ENCODE assay signal across 14 cellular contexts in the genomic region with DNA sequence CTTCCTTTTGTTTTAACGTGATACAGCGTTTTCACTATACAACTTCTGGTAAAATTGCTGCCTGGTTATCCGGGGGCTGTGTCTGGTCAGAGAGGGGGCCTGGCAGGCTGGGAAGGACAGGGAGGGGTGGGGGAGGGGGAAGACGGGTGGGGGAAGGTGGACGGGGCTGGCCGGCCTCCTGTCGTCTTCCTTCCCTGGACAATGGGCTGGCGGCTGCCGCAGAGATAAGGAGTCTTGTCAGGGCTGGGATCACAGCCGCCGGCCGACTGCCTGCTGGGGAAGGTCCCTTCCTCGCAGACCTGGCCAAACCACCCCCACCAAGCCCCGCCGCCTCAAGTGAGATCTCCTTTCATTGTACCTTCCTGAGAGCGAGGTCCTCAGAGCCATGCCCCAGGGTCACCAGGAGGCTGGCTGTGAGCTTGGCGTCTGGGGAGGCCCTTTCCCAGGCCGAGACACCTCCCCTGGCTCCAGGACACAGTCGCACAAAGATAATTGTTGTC. TPM values are rescaled to one million over a fixed set of nuclear protein-coding genes. Genes with fewer than 3 reads are reported as not detected.
DNase-seq lines count a peak whose midpoint lies in the region; ATAC-seq and TF ChIP-seq lines count a peak whose summit lies in the region.
"Had no signal": no experiment of that assay in that cellular context is flagged by ENCODE, and none has a peak within 500 bp of the region (broad histone marks: within the 10 kb centered on the region; RNA-seq: fewer than 3 reads in every experiment).

No MANE protein-coding gene starts in this region.

- TF ChIP-seq CTCF in HEK293 (tag by site-specific recombination; IDR thresholded peaks at IDR 0.05), result no peak

- no peak overlapping the region for H3K9ac ChIP-seq in skeletal muscle tissue (ENCODE audit: low read depth in 1 of 3, low read length in 3 of 3)

- CTCF ChIA-PET in HEK293 (lab: Yijun Ruan, JAX), result interaction anchor here (0.5 to 0.6 kb wide), 2 partner anchors 80 to 146 kb away, joined by 3 read pairs; no protein-coding TSS in a partner anchor

- POLR2A ChIA-PET in HEK293 (lab: Yijun Ruan, JAX), result interaction anchor here (0.6 kb wide), 1 partner anchor 28 kb away, joined by 3 read pairs; no protein-coding TSS in a partner anchor

- H3K4me3 ChIP-seq in HEK293 (ENCODE audit: low read depth, low read length), result no peak overlapping the region
- H3K4me3 ChIP-seq in skeletal muscle tissue (ENCODE audit: low read length in 3 of 3), result no peak overlapping the region

- H3K36me3 Mint-ChIP-seq in dendritic cell treated with granulocyte-macrophage colony-stimulating factor and Interleukin-4, amounts not matched to agents 40 ng/mL and 50 ng/mL, for 4 days (ENCODE audit: low read depth), result no peaks in the 10 kb centered on the region
- H3K36me3 Mint-ChIP-seq: naive B cell, T-cell had no signal

- peaks cover 28% of the 10 kb centered on the region for H3K4me1 Mint-ChIP-seq in dendritic cell treated with granulocyte-macrophage colony-stimulating factor and Interleukin-4, amounts not matched to agents 40 ng/mL and 50 ng/mL, for 4 days (ENCODE audit: low read depth)

- intact Hi-C loops in dendritic cell treated with granulocyte-macrophage colony-stimulating factor and Interleukin-4, amounts not matched to agents 40 ng/mL and 50 ng/mL, for 4 days (cut with micrococcal nuclease), result no loop called here

- DNase-seq in iPS-NIHi11 (ENCODE audit: low spot score), result peak; percentile 64
- no peak for DNase-seq in DMS 273 (lab: John Stamatoyannopoulos, UW; ENCODE audit: unreplicated experiment)
- no peak for DNase-seq in GM19238 (ENCODE audit: insufficient read length, low spot score)
- DNase-seq: activated CD8-positive, alpha-beta memory T cell treated with anti-CD3 and anti-CD28 coated beads, Interleukin-2, amount 50 U/mL, for 48 hours; Calu3; naive B cell; NCI-H526; stimulated activated CD4-positive, alpha-beta T cell treated with anti-CD3 and anti-CD28 coated beads, Interleukin-2, amount 100 ng/mL, for 24 hours; T-cell had no signal

- H3K9me3 Mint-ChIP-seq in dendritic cell treated with granulocyte-macrophage colony-stimulating factor and Interleukin-4, amounts not matched to agents 40 ng/mL and 50 ng/mL, for 4 days, result no peaks in the 10 kb centered on the region
- H3K9me3 Mint-ChIP-seq: naive B cell, T-cell had no signal

- H3K27me3 Mint-ChIP-seq in dendritic cell treated with granulocyte-macrophage colony-stimulating factor and Interleukin-4, amounts not matched to agents 40 ng/mL and 50 ng/mL, for 4 days, result peaks cover 27% of the 10 kb centered on the region

- no peak overlapping the region for H3K27ac ChIP-seq in HEK293 (ENCODE audit: extremely low read depth, low read depth, low read length)
- peak overlapping the region; percentile 15 for H3K27ac ChIP-seq in skeletal muscle tissue (ENCODE audit: low read depth, low read length)

- H3K4me1 ChIP-seq in HEK293 (ENCODE audit: control insufficient read depth, insufficient read depth, low read length) (peaks cover 4% of the 10 kb centered on the region), skeletal muscle tissue (ENCODE audit: control insufficient read depth in 3 of 3, insufficient read depth in 3 of 3, low read length in 3 of 3) (peaks cover 5 to 11% (median 9%) of the 10 kb centered on the region in 3 donors)

- peaks cover 0 to 5% (median 3%) of the 10 kb centered on the region in 3 donors for H3K27me3 ChIP-seq in skeletal muscle tissue (ENCODE audit: control insufficient read depth in 3 of 3, insufficient read depth in 3 of 3, low read length in 3 of 3)

- H3K36me3 ChIP-seq in HEK293 (ENCODE audit: control insufficient read depth in 2 of 2, insufficient read depth in 1 of 2, low read length in 2 of 2), result no peaks in the 10 kb centered on the region
- H3K36me3 ChIP-seq in skeletal muscle tissue (ENCODE audit: control insufficient read depth in 3 of 3, insufficient read depth in 3 of 3, low read length in 3 of 3), result no peaks in the 10 kb centered on the region

- H3K27ac Mint-ChIP-seq in dendritic cell treated with granulocyte-macrophage colony-stimulating factor and Interleukin-4, amounts not matched to agents 40 ng/mL and 50 ng/mL, for 4 days, result peak overlapping the region; percentile 82
- H3K27ac Mint-ChIP-seq: T-cell had no signal

- no peak for ATAC-seq in HG03025 (IDR thresholded peaks at IDR 0.05; ENCODE audit: low FRiP score, unreplicated experiment)
- ATAC-seq in GM21447 (IDR thresholded peaks at IDR 0.05; ENCODE audit: unreplicated experiment), result no peak
- ATAC-seq: T-cell had no signal

- H3K9me3 ChIP-seq in HEK293 (ENCODE audit: control insufficient read depth, insufficient read depth, low read depth, low read length) (no peaks in the 10 kb centered on the region), skeletal muscle tissue (ENCODE audit: control insufficient read depth in 3 of 3, low read length in 3 of 3) (no peaks in the 10 kb centered on the region)

- H3K4me3 Mint-ChIP-seq in dendritic cell treated with granulocyte-macrophage colony-stimulating factor and Interleukin-4, amounts not matched to agents 40 ng/mL and 50 ng/mL, for 4 days, result peak overlapping the region; percentile 44
- H3K4me3 Mint-ChIP-seq: T-cell had no signal

TF ChIP-seq in HEK293, 187 proteins besides CTCF, POLR2A, EP300 and RAD21:
- TF ChIP-seq, protein P1, sequence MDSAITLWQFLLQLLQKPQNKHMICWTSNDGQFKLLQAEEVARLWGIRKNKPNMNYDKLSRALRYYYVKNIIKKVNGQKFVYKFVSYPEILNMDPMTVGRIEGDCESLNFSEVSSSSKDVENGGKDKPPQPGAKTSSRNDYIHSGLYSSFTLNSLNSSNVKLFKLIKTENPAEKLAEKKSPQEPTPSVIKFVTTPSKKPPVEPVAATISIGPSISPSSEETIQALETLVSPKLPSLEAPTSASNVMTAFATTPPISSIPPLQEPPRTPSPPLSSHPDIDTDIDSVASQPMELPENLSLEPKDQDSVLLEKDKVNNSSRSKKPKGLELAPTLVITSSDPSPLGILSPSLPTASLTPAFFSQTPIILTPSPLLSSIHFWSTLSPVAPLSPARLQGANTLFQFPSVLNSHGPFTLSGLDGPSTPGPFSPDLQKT (IDR thresholded peaks at IDR 0.05; ENCODE audit: borderline replicate concordance, low read depth, low read length), result no peak
- TF ChIP-seq TCF7L2 (IDR thresholded peaks at IDR 0.05; ENCODE audit: borderline replicate concordance, low read depth, low read length), result peak; percentile 87

RNA-seq across cellular contexts. Expression of a gene that starts 17.8 kb away (rescaled TPM):
- 110 TPM for total RNA-seq in skeletal muscle tissue

RNA-seq across cellular contexts. Expression of a gene that starts 44.4 kb away (rescaled TPM):
- 779 TPM for total RNA-seq in skeletal muscle tissue
